ENCODE assay signal across 8 cellular contexts in the genomic region with DNA sequence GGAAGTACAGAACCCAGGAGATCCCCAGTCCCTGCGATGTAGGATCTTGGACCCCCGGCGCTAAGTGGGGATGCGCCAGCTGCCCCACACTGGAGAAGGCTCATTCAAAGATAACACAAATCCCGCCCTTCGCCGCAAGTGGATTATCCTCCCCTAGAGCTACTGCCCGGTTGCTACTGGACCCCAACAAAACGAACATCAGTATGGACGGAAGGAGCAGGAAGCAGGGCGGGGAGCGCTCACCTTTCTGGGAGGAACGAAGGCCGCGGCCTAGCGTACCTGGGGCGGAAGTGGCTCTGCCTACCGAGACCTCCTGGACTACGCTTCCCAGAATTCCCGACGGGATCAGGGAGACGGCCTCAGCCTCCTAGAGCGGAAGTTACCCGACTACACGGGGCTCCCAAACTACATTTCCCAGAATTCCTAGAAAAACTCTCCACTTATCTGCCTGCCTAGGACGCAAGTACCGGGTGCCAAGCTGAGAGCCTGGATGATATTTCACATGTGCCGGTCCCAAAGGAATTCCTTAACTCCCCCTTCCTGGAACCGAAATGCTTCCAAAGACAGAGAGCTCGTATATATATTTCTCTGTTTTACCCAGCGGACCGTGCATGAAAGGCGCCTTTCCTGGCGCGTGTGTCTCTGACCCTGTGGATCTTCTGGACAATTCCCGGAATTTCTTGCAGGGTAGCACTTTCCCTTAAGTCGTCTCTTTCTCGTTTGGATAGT. TPM values are rescaled to one million over a fixed set of nuclear protein-coding genes. Genes with fewer than 3 reads are reported as not detected.
DNase-seq lines count a peak whose midpoint lies in the region; ATAC-seq, FAIRE-seq and TF ChIP-seq lines count a peak whose summit lies in the region.

A gene (minus strand): TSS at position 298 of the 729 bp plus-strand sequence. CDS start 16,141 bp downstream, outside the sequence.

- H3K27me3 ChIP-seq in WERI-Rb-1 (ENCODE audit: insufficient read depth, low read depth, severe bottlenecking) (no peaks in the 10 kb centered on the region), mucosa of rectum (ENCODE audit: control insufficient read depth in 2 of 2, insufficient read depth in 2 of 2, low read length in 2 of 2) (no peaks in the 10 kb centered on the region), thymus (ENCODE audit: control insufficient read depth, insufficient read depth) (no peaks in the 10 kb centered on the region)

- H3K9me3 ChIP-seq in WERI-Rb-1 (ENCODE audit: severe bottlenecking), result no peaks in the 10 kb centered on the region
- peaks cover 0 to 6% of the 10 kb centered on the region in 2 donors for H3K9me3 ChIP-seq in mucosa of rectum (ENCODE audit: control insufficient read depth in 2 of 2, low read length in 2 of 2)
- H3K9me3 ChIP-seq in thymus (ENCODE audit: control insufficient read depth), result no peaks in the 10 kb centered on the region

- H3K36me3 ChIP-seq in WERI-Rb-1 (no peaks in the 10 kb centered on the region), mucosa of rectum (ENCODE audit: control insufficient read depth in 2 of 2, insufficient read depth in 2 of 2, low read length in 2 of 2) (no peaks in the 10 kb centered on the region), thymus (ENCODE audit: control insufficient read depth, insufficient read depth) (no peaks in the 10 kb centered on the region)

- H3K4me3 ChIP-seq in WERI-Rb-1 (ENCODE audit: low read depth, low read length), result peak within 1 kb of the TSS; percentile 72
- peak within 1 kb of the TSS; percentile 90 for H3K4me3 ChIP-seq in fibroblast of pulmonary artery (replicated peaks; ENCODE audit: low read depth, low read length)
- peak within 1 kb of the TSS; percentile 85 to 90 for H3K4me3 ChIP-seq in mucosa of rectum (ENCODE audit: low read length in 2 of 2)
- H3K4me3 ChIP-seq in thymus (ENCODE audit: low read length), result peak within 1 kb of the TSS; percentile 42

- DNase-seq in NCI-H187 treated with DMSO at 0.1 percent for 48 hours (lab: John Stamatoyannopoulos, UW) (peak; percentile 93), WERI-Rb-1 (peak; percentile 91), fibroblast of pulmonary artery (ENCODE audit: low read depth) (peak; percentile 93)

- peak; percentile 98 for FAIRE-seq in G401.6 (lab: Jason Lieb, UNC)

- WGBS in thymus, result 13% methylated on average over 38 of the region's 38 CpGs

- TF ChIP-seq CTCF in WERI-Rb-1 (IDR thresholded peaks at IDR 0.05; ENCODE audit: low read depth, low read length) (no peak), fibroblast of pulmonary artery (IDR thresholded peaks at IDR 0.05; ENCODE audit: low read length, missing control alignments) (no peak)

- ATAC-seq in GM18868 (IDR thresholded peaks at IDR 0.05; ENCODE audit: unreplicated experiment) (no peak), GM21619 (IDR thresholded peaks at IDR 0.05; ENCODE audit: unreplicated experiment) (no peak)

- peaks cover 0 to 5% of the 10 kb centered on the region in 2 donors for H3K4me1 ChIP-seq in mucosa of rectum (ENCODE audit: control insufficient read depth in 2 of 2, insufficient read depth in 2 of 2, low read length in 2 of 2)
- no peaks in the 10 kb centered on the region for H3K4me1 ChIP-seq in thymus (ENCODE audit: control insufficient read depth, insufficient read depth, low read length)

- peak within 1 kb of the TSS; percentile 74 to 75 for H3K9ac ChIP-seq in mucosa of rectum (ENCODE audit: low read depth in 1 of 2, low read length in 2 of 2)

- H3K27ac ChIP-seq in WERI-Rb-1 (peak within 1 kb of the TSS; percentile 63), mucosa of rectum (ENCODE audit: low read depth in 2 of 2, low read length in 2 of 2) (peak within 1 kb of the TSS; percentile 38 to 62), thymus (ENCODE audit: low read depth) (peak within 1 kb of the TSS; percentile 40)

RNA-seq across cellular contexts. Expression of the gene that starts here (rescaled TPM):
- 1.3 TPM for polyA plus RNA-seq in thymus
